12 cellular contexts compared by ENCODE assay signal in the genomic region with DNA sequence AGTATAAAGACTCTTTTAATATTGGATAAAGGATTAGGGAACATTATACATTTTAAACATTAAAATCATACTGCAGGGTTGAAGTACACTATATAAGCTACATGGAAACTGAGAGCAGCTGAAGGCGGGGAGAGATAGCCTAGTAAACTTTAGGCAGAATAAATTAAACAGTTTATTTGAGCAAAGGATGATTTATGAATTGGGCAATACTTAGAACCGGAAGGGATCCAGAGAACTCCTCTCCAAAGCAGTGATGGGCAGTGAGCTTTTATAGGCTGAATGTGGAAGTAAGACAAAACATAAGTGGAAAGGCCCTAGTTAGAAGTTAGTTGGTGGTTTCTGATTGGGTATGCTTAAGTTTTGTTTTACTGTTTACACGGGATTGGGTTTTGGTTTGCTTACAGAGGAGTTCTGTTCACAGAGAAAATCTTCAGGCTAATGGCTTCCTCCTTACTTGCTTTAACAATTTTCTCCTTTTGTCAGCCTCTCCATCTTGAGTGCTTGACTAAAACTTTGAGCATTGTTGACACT. TPM values are rescaled to one million over a fixed set of nuclear protein-coding genes. Genes with fewer than 3 reads are reported as not detected.
DNase-seq lines count a peak whose midpoint lies in the region; ATAC-seq, FAIRE-seq and TF ChIP-seq lines count a peak whose summit lies in the region.
"Had no signal": no experiment of that assay in that cellular context is flagged by ENCODE, and none has a peak within 500 bp of the region (broad histone marks: within the 10 kb centered on the region; RNA-seq: fewer than 3 reads in every experiment).

No MANE protein-coding gene starts in this region.

- H3K9ac ChIP-seq in BLaER1 treated with 17β-estradiol and CSF1 and Interleukin-3, amounts not matched to agents 10 nM and 100 nM = no peak overlapping the region
- H3K9ac ChIP-seq in MM.1S (ENCODE audit: low read length) = no peak overlapping the region

- no peak overlapping the region for H3K27ac ChIP-seq in BLaER1 treated with 17β-estradiol and CSF1 and Interleukin-3, amounts not matched to agents 10 nM and 100 nM
- peak overlapping the region; percentile 53; the same call in 1 of the 2 replicates for H3K27ac ChIP-seq in MM.1S (ENCODE audit: low read length)
- no peak overlapping the region for H3K27ac ChIP-seq in lower lobe of right lung

- peaks cover 0 to 95% (median 9%) of the 10 kb centered on the region in 11 experiments; a peak in 13 of 22 replicates for H4K20me1 ChIP-seq in BLaER1 treated with 17β-estradiol and CSF1 and Interleukin-3, amounts not matched to agents 10 nM and 100 nM
- peaks cover 28% of the 10 kb centered on the region for H4K20me1 ChIP-seq in MM.1S (ENCODE audit: insufficient read depth, low read length)

- no peak overlapping the region for H2AFZ ChIP-seq in MM.1S (ENCODE audit: low read length)

- peaks cover 98% of the 10 kb centered on the region for H3K79me2 ChIP-seq in MM.1S (ENCODE audit: low read length)

- H3K9me3 ChIP-seq in BLaER1 treated with 17β-estradiol and CSF1 and Interleukin-3, amounts not matched to agents 10 nM and 100 nM (replicated peaks in 1 of 11) = peaks cover 0 to 57% (median 33%) of the 10 kb centered on the region in 11 experiments; a peak in 19 of 22 replicates
- H3K9me3 ChIP-seq in MM.1S (replicated peaks; ENCODE audit: insufficient read depth, low read length) = no peaks in the 10 kb centered on the region
- H3K9me3 ChIP-seq in lower lobe of right lung = no peaks in the 10 kb centered on the region

- H3K36me3 ChIP-seq in BLaER1 treated with 17β-estradiol and CSF1 and Interleukin-3, amounts not matched to agents 10 nM and 100 nM = peaks cover 12 to 84% (median 45%) of the 10 kb centered on the region in 11 experiments
- H3K36me3 ChIP-seq in MM.1S (replicated peaks; ENCODE audit: insufficient read depth, low read length) = no peaks in the 10 kb centered on the region
- H3K36me3 ChIP-seq in lower lobe of right lung = no peaks in the 10 kb centered on the region

- TF ChIP-seq CTCF in MM.1S (IDR thresholded peaks at IDR 0.05; ENCODE audit: low read length) (no peak), lower lobe of right lung (IDR thresholded peaks at IDR 0.05) (no peak)

- ATAC-seq in GM19324 (IDR thresholded peaks at IDR 0.05; ENCODE audit: low FRiP score, unreplicated experiment) (peak; percentile 63), HG02763 (IDR thresholded peaks at IDR 0.05; ENCODE audit: unreplicated experiment) (peak; percentile 43), lower lobe of right lung (no peak)

- intact Hi-C loops in lower lobe of right lung (cut with DNase I) = no loop called here

- FAIRE-seq in RCC 7860 (lab: Jason Lieb, UNC) = no peak
- FAIRE-seq: colon had no signal

- H3K9me2 ChIP-seq in MM.1S (replicated peaks; ENCODE audit: insufficient read depth, low read length) = no peaks in the 10 kb centered on the region

- H3K4me2 ChIP-seq in BLaER1 treated with 17β-estradiol and CSF1 and Interleukin-3, amounts not matched to agents 10 nM and 100 nM = peak overlapping the region; percentile 4 to 65 (median 35); a peak in 17 of 22 replicates
- H3K4me2 ChIP-seq in MM.1S (ENCODE audit: low read depth, low read length) = peak overlapping the region; percentile 81

- peaks cover 33% of the 10 kb centered on the region for H3F3A ChIP-seq in MM.1S (ENCODE audit: insufficient read depth, low read length)

- peaks cover 19 to 50% (median 34%) of the 10 kb centered on the region in 10 experiments for H3K4me1 ChIP-seq in BLaER1 treated with 17β-estradiol and CSF1 and Interleukin-3, amounts not matched to agents 10 nM and 100 nM
- H3K4me1 ChIP-seq in MM.1S (ENCODE audit: low read length) (peaks cover 43% of the 10 kb centered on the region), lower lobe of right lung (peaks cover 18% of the 10 kb centered on the region)

- DNase-seq in MM.1S (peak; percentile 20), lower lobe of right lung (no peak), NCI-H526 treated with DMSO at 0.1 percent for 48 hours (lab: John Stamatoyannopoulos, UW) (no peak), RCC 7860 (ENCODE audit: low spot score) (no peak), RKO (ENCODE audit: low spot score) (no peak)
- DNase-seq: glutamatergic neuron; NCI-H446; stimulated activated CD4-positive, alpha-beta T cell treated with anti-CD3 and anti-CD28 coated beads, Interleukin-12 subunit alpha, Interleukin-12 subunit beta, amount 100 ng/mL, for 4 hours had no signal

- no peaks in the 10 kb centered on the region for H3K27me3 ChIP-seq in BLaER1 treated with 17β-estradiol and CSF1 and Interleukin-3, amounts not matched to agents 10 nM and 100 nM
- H3K27me3 ChIP-seq in MM.1S (replicated peaks; ENCODE audit: insufficient read depth, low read length) (no peaks in the 10 kb centered on the region), lower lobe of right lung (ENCODE audit: low read depth) (no peaks in the 10 kb centered on the region)

- H3K4me3 ChIP-seq in BLaER1 treated with 17β-estradiol and CSF1 and Interleukin-3, amounts not matched to agents 10 nM and 100 nM = no peak overlapping the region
- peak overlapping the region; percentile 5; the same call in 1 of the 2 replicates for H3K4me3 ChIP-seq in MM.1S (ENCODE audit: low read length)
- H3K4me3 ChIP-seq in lower lobe of right lung = no peak overlapping the region

RNA-seq across cellular contexts. Expression of a gene that starts 18.9 kb away (rescaled TPM):
- 31.9 TPM for total RNA-seq in lower lobe of right lung

Comparison
In these comparisons a context has a peak if more than half of its experiments do, and no peak if none do; other contexts are left out.
1. ATAC-seq: peak in GM19324 (single experiment) and HG02763 (single experiment); none in lower lobe of right lung (0 of 2).